Comparison of ENCODE assay signal across 21 cellular contexts in genomic region chr17:83092931-83093330, GRCh38. TPM values are rescaled to one million over a fixed set of nuclear protein-coding genes. Genes with fewer than 3 reads are reported as not detected.
DNase-seq lines count a peak whose midpoint lies in the region; ATAC-seq, FAIRE-seq and TF ChIP-seq lines count a peak whose summit lies in the region.
"Had no signal": no experiment of that assay in that cellular context is flagged by ENCODE, and none has a peak within 500 bp of the region (broad histone marks: within the 10 kb centered on the region; RNA-seq: fewer than 3 reads in every experiment).

No MANE protein-coding gene starts in this region.

- peak overlapping the region; percentile 84 to 87 for H3K27ac Mint-ChIP-seq in natural killer cell
- H3K27ac Mint-ChIP-seq in natural killer cell treated with Interleukin-12 subunit alpha and Interleukin-12 subunit beta and Interleukin-15 and Interleukin-18, amount 100 ng/mL, for 72 hours: no peak overlapping the region
- H3K27ac Mint-ChIP-seq in progenitor cell of endocrine pancreas: peak overlapping the region; percentile 56

- no peak overlapping the region for H3K56ac ChIP-seq in H1 (replicated peaks; ENCODE audit: insufficient read length, low read depth, low read length)

- POLR2A ChIA-PET in H1 (lab: Charles Lee; ENCODE audit: partially characterized antibody): interaction anchor here (1.5 kb wide), 1 partner anchor 9 kb away, joined by 5 read pairs; no protein-coding TSS in a partner anchor

- TF ChIP-seq EP300 in H1 (IDR thresholded peaks at IDR 0.05; ENCODE audit: borderline replicate concordance in 1 of 2, low read depth in 2 of 2, low read length in 2 of 2) (no peak), gastroesophageal sphincter (IDR thresholded peaks at IDR 0.05) (no peak)

- H3K9ac ChIP-seq in H1 (replicated peaks in 1 of 4; ENCODE audit: extremely low read depth in 1 of 4, low read depth in 3 of 4, low read length in 3 of 4): no peak overlapping the region

- no peak overlapping the region for H2BK5ac ChIP-seq in H1 (ENCODE audit: low read depth, low read length)

- no peak overlapping the region for H2AFZ ChIP-seq in H1 (ENCODE audit: low read length)

- H3K27me3 Mint-ChIP-seq in natural killer cell (ENCODE audit: low read depth in 2 of 2) (no peaks in the 10 kb centered on the region), progenitor cell of endocrine pancreas (no peaks in the 10 kb centered on the region)
- no peaks in the 10 kb centered on the region for H3K27me3 Mint-ChIP-seq in natural killer cell treated with Interleukin-12 subunit alpha and Interleukin-12 subunit beta and Interleukin-15 and Interleukin-18, amount 100 ng/mL, for 72 hours

- H3K4me2 ChIP-seq in H1 (ENCODE audit: insufficient read depth in 1 of 2, low read depth in 2 of 2, low read length in 2 of 2): no peak overlapping the region
- H3K4me2 ChIP-seq: A549 had no signal

- no peak overlapping the region for H3K23ac ChIP-seq in H1 (ENCODE audit: insufficient read length)

- TF ChIP-seq CTCF in natural killer cell (IDR thresholded peaks at IDR 0.05) (no peak), H1 (IDR thresholded peaks at IDR 0.05; ENCODE audit: control extremely low read depth in 1 of 3, insufficient read depth in 1 of 3, low read depth in 1 of 3, low read length in 3 of 3) (no peak), progenitor cell of endocrine pancreas (IDR thresholded peaks at IDR 0.05; ENCODE audit: unreplicated experiment) (no peak), gastroesophageal sphincter (IDR thresholded peaks at IDR 0.05) (no peak)

- H3K79me1 ChIP-seq in H1 (ENCODE audit: low read depth, low read length): no peaks in the 10 kb centered on the region; the same call in 1 of the 2 replicates

- 92% methylated on average over 22 of the region's 22 CpGs; no CpG with 5 or more reads in 1 of the 2 experiments for WGBS in H1 (ENCODE audit: extremely low coverage in 1 of 2, insufficient coverage in 1 of 2, insufficient read length in 1 of 2, insufficient replicate concordance in 2 of 2, low coverage in 1 of 2, low lambda C conversion rate in 2 of 2, missing lambda C conversion rate in 1 of 2), 2 experiments
- 84% methylated on average over 14 of the region's 22 CpGs; no CpG with 5 or more reads in 1 of the 2 donors for WGBS in gastroesophageal sphincter (ENCODE audit: low coverage in 1 of 2), 2 donors

- no peak overlapping the region for H3K4ac ChIP-seq in H1 (replicated peaks; ENCODE audit: insufficient read length, low read depth, low read length)

- TF ChIP-seq RAD21 in H1 (IDR thresholded peaks at IDR 0.05 in 1 of 2, conservative IDR thresholded peaks at IDR 0.05 in 1 of 2; ENCODE audit: low read depth in 2 of 2, low read length in 2 of 2): no peak

- no peak overlapping the region for H2BK15ac ChIP-seq in H1 (ENCODE audit: low read length)

- H2BK12ac ChIP-seq in H1 (ENCODE audit: low read depth, low read length): no peak overlapping the region

- H4K5ac ChIP-seq in H1 (ENCODE audit: insufficient read length, low read depth, low read length): no peak overlapping the region

- no peak overlapping the region for H3K14ac ChIP-seq in H1 (ENCODE audit: insufficient read length)

- intact Hi-C loops in natural killer cell (cut with micrococcal nuclease): no loop called here

- ATAC-seq in natural killer cell (no peak), GM19455 (IDR thresholded peaks at IDR 0.05; ENCODE audit: unreplicated experiment) (no peak), gastroesophageal sphincter (no peak)
- ATAC-seq in natural killer cell treated with Interleukin-12 subunit alpha and Interleukin-12 subunit beta and Interleukin-15 and Interleukin-18, amount 100 ng/mL, for 72 hours: no peak
- ATAC-seq: A549, GM12878, K562 had no signal

- H3K4me3 Mint-ChIP-seq in natural killer cell: peak overlapping the region; percentile 66
- H3K4me3 Mint-ChIP-seq in natural killer cell treated with Interleukin-12 subunit alpha and Interleukin-12 subunit beta and Interleukin-15 and Interleukin-18, amount 100 ng/mL, for 72 hours: no peak overlapping the region
- no peak overlapping the region for H3K4me3 Mint-ChIP-seq in progenitor cell of endocrine pancreas (ENCODE audit: low read depth)
- H3K4me3 Mint-ChIP-seq: CD14-positive monocyte had no signal

- no peak overlapping the region; the same call in 1 of the 2 replicates for H3K18ac ChIP-seq in H1 (ENCODE audit: extremely low read depth, low read length)

- H3K9me3 Mint-ChIP-seq in natural killer cell (no peaks in the 10 kb centered on the region), progenitor cell of endocrine pancreas (ENCODE audit: low read depth) (no peaks in the 10 kb centered on the region)
- H3K9me3 Mint-ChIP-seq in natural killer cell treated with Interleukin-12 subunit alpha and Interleukin-12 subunit beta and Interleukin-15 and Interleukin-18, amount 100 ng/mL, for 72 hours: no peaks in the 10 kb centered on the region

- H3K4me1 Mint-ChIP-seq in natural killer cell (peaks cover 20 to 61% of the 10 kb centered on the region in 2 donors), progenitor cell of endocrine pancreas (ENCODE audit: low read depth) (peaks cover 20% of the 10 kb centered on the region)
- peaks cover 0 to 24% of the 10 kb centered on the region in 2 donors for H3K4me1 Mint-ChIP-seq in natural killer cell treated with Interleukin-12 subunit alpha and Interleukin-12 subunit beta and Interleukin-15 and Interleukin-18, amount 100 ng/mL, for 72 hours (ENCODE audit: low read depth in 2 of 2)

- H3K23me2 ChIP-seq in H1 (ENCODE audit: low read depth, low read length): no peaks in the 10 kb centered on the region

- no peak overlapping the region for H2BK20ac ChIP-seq in H1 (ENCODE audit: low read length)

- H3K4me3 ChIP-seq in H1 (ENCODE audit: extremely low read depth in 1 of 4, insufficient read depth in 2 of 4, low read depth in 3 of 4, low read length in 4 of 4) (no peak overlapping the region), SJCRH30 (no peak overlapping the region), gastroesophageal sphincter (no peak overlapping the region)
- H3K4me3 ChIP-seq: A549, GM12878, K562 had no signal

- H3K9me3 ChIP-seq in H1 (ENCODE audit: insufficient read depth in 2 of 2, low read depth in 1 of 2, low read length in 1 of 2) (no peaks in the 10 kb centered on the region; a peak in 1 of 4 replicates), SJCRH30 (replicated peaks) (no peaks in the 10 kb centered on the region), gastroesophageal sphincter (no peaks in the 10 kb centered on the region)
- H3K9me3 ChIP-seq: A549 had no signal

- FAIRE-seq in H1 (lab: Jason Lieb, UNC): no peak
- FAIRE-seq: A549, GM12878, GM18507, K562 had no signal

- peaks cover 0 to 2% of the 10 kb centered on the region in 2 experiments for H4K20me1 ChIP-seq in H1 (replicated peaks in 1 of 2; ENCODE audit: control insufficient read depth in 1 of 2, insufficient read depth in 2 of 2, low read length in 2 of 2)

- H3K4me1 ChIP-seq in H1 (replicated peaks in 1 of 4; ENCODE audit: control insufficient read depth in 3 of 4, insufficient read depth in 4 of 4, low read length in 3 of 4): peaks cover 0 to 27% (median 0%) of the 10 kb centered on the region in 4 experiments; a peak in 4 of 7 replicates
- H3K4me1 ChIP-seq in SJCRH30: peaks cover 29% of the 10 kb centered on the region
- peaks cover 0 to 57% (median 36%) of the 10 kb centered on the region in 3 donors for H3K4me1 ChIP-seq in gastroesophageal sphincter

- H3K27me3 ChIP-seq in H1 (replicated peaks in 1 of 4; ENCODE audit: control insufficient read depth in 3 of 4, extremely low read depth in 1 of 4, insufficient read depth in 3 of 4, low read length in 3 of 4) (no peaks in the 10 kb centered on the region), SJCRH30 (no peaks in the 10 kb centered on the region), gastroesophageal sphincter (no peaks in the 10 kb centered on the region)

- H2AK5ac ChIP-seq in H1 (ENCODE audit: low read depth, low read length): no peak overlapping the region

- no peak overlapping the region for H3K27ac ChIP-seq in H1 (ENCODE audit: low read depth, low read length)
- no peak overlapping the region for H3K27ac ChIP-seq in SJCRH30
- H3K27ac ChIP-seq in gastroesophageal sphincter: no peak overlapping the region
- H3K27ac ChIP-seq: A549, HL-60 had no signal

- no peaks in the 10 kb centered on the region for H3K79me2 ChIP-seq in H1 (ENCODE audit: control insufficient read depth in 1 of 2, insufficient read depth in 2 of 2, low read length in 2 of 2)

- CTCF ChIA-PET in H1 (lab: Charles Lee; ENCODE audit: partially characterized antibody): interaction anchor here (0.9 kb wide), 2 partner anchors 26 to 29 kb away, joined by 3 read pairs; no protein-coding TSS in a partner anchor

- H3K36me3 ChIP-seq in H1 (ENCODE audit: control insufficient read depth in 2 of 4, insufficient read depth in 4 of 4, low read length in 3 of 4) (peaks cover 3 to 18% (median 6%) of the 10 kb centered on the region in 4 experiments; a peak in 4 of 8 replicates), SJCRH30 (peaks cover 68% of the 10 kb centered on the region), gastroesophageal sphincter (peaks cover 0 to 76% of the 10 kb centered on the region in 2 donors)

- no peaks in the 10 kb centered on the region for H3K36me3 Mint-ChIP-seq in natural killer cell
- H3K36me3 Mint-ChIP-seq in natural killer cell treated with Interleukin-12 subunit alpha and Interleukin-12 subunit beta and Interleukin-15 and Interleukin-18, amount 100 ng/mL, for 72 hours: peaks cover 5% of the 10 kb centered on the region
- H3K36me3 Mint-ChIP-seq in progenitor cell of endocrine pancreas (ENCODE audit: insufficient read depth): peaks cover 17% of the 10 kb centered on the region

- H4K8ac ChIP-seq in H1 (ENCODE audit: extremely low read depth, insufficient read depth, low read length): peak overlapping the region; percentile 68; the same call in 1 of the 2 replicates

- H4K91ac ChIP-seq in H1 (replicated peaks; ENCODE audit: insufficient read length, low read length): no peak overlapping the region

- H2BK120ac ChIP-seq in H1 (replicated peaks; ENCODE audit: low read depth, low read length): no peak overlapping the region

- TF ChIP-seq POLR2A in H1 (IDR thresholded peaks at IDR 0.05; ENCODE audit: control extremely low read depth in 1 of 2, low read depth in 2 of 2, low read length in 2 of 2): no peak
- no peak for TF ChIP-seq POLR2A in gastroesophageal sphincter (IDR thresholded peaks at IDR 0.05)

- no peak for DNase-seq in natural killer cell
- DNase-seq in natural killer cell treated with Interleukin-12 subunit alpha and Interleukin-12 subunit beta and Interleukin-15 and Interleukin-18, amount 100 ng/mL, for 72 hours (ENCODE audit: low spot score): no peak
- DNase-seq in H1 (ENCODE audit: low read depth in 1 of 2, low spot score in 2 of 2): no peak
- no peak for DNase-seq in progenitor cell of endocrine pancreas (ENCODE audit: low spot score, unreplicated experiment)
- no peak for DNase-seq in SJCRH30
- DNase-seq in NCI-H345 treated with DMSO at 0.1 percent for 48 hours (lab: John Stamatoyannopoulos, UW; ENCODE audit: unreplicated experiment): no peak
- DNase-seq: NCI-H1436 treated with DMSO at 0.1 percent for 48 hours; NCI-H2081; NCI-H226; NCI-H69; NK-92 treated with Interleukin-12 subunit alpha and Interleukin-12 subunit beta, amount 100 ng/mL, for 24 hours; OCI-M1; RPMI8226 had no signal

RNA-seq across cellular contexts. Expression of gene METRNL, which starts 13.5 kb away (rescaled TPM):
- total RNA-seq in natural killer cell (100 to 1,000 TPM; 227 to 390 (median 325) TPM), progenitor cell of endocrine pancreas (54.6 and 56.2 TPM in 2 replicates), gastroesophageal sphincter (10 to 100 TPM; 41.1 to 82.6 (median 66.3) TPM)
- total RNA-seq in natural killer cell treated with Interleukin-12 subunit alpha and Interleukin-12 subunit beta and Interleukin-15 and Interleukin-18, amount 100 ng/mL, for 72 hours: 100 to 1,000 TPM; 179 to 208 TPM
- total RNA-seq in H1 (2021; fragmentation: NEBNext Ultra II Directional; extraction: Animal tissue kit (Norgen Biotek cat#: 25700)): 13.9 and 14.2 TPM in 2 replicates
- 13.9 and 26.0 TPM in 2 replicates for polyA plus RNA-seq in H1 (2011; rRNA removed)
- polyA plus RNA-seq in H1 (2011; cell fraction: cytosol; rRNA removed): 16.2 TPM
- 27.6 TPM for polyA plus RNA-seq in H1 (2011; cell fraction: nucleus; rRNA removed)
- polyA plus RNA-seq in H1 (2012, experiment 1 of 2): 5.7 to 17.3 TPM (median 16.0 TPM) in 4 replicates
- 8.4 TPM for polyA plus RNA-seq in H1 (2012, experiment 2 of 2)
- 10.6 TPM for polyA plus RNA-seq in H1 (2013, experiment 1 of 2)
- 10.9 TPM for polyA plus RNA-seq in H1 (2013, experiment 2 of 2)
- polyA minus RNA-seq in H1 (2011; rRNA and poly(A)+ RNA removed): 5.7 and 6.2 TPM in 2 replicates
- 16.7 TPM for polyA minus RNA-seq in H1 (2011; cell fraction: cytosol; rRNA and poly(A)+ RNA removed)
- 12.1 TPM for polyA minus RNA-seq in H1 (2011; cell fraction: nucleus; rRNA and poly(A)+ RNA removed)
- total RNA-seq in SJCRH30 (2014; rRNA removed; shearing (Covaris generic)): 46.2 and 49.7 TPM in 2 replicates

Comparison
In these comparisons a context has a peak if more than half of its experiments do, and no peak if none do; other contexts are left out.
1. H3K27ac Mint-ChIP-seq: peak in natural killer cell (2 of 2) and progenitor cell of endocrine pancreas (single experiment); none in natural killer cell treated with Interleukin-12 subunit alpha and Interleukin-12 subunit beta and Interleukin-15 and Interleukin-18, amount 100 ng/mL, for 72 hours (0 of 2).